ENCODE assay signal across 10 cellular contexts in genomic region chr10:78774999-78775711, GRCh38.
DNase-seq lines count a peak whose midpoint lies in the region; ATAC-seq and TF ChIP-seq lines count a peak whose summit lies in the region.
"Had no signal": no experiment of that assay in that cellular context is flagged by ENCODE, and none has a peak within 500 bp of the region (broad histone marks: within the 10 kb centered on the region; RNA-seq: fewer than 3 reads in every experiment).

No MANE protein-coding gene starts in this region.

- TF ChIP-seq CTCF in smooth muscle cell (IDR thresholded peaks at IDR 0.05; ENCODE audit: borderline replicate concordance, insufficient read depth, poor library complexity, severe bottlenecking) (no peak), GM10266 (IDR thresholded peaks at IDR 0.05; ENCODE audit: control insufficient read depth, insufficient read depth, low read depth, missing control alignments) (no peak)

- H3K27ac ChIP-seq in SJSA1: peak overlapping the region; percentile 86
- peak overlapping the region; percentile 26 for H3K27ac ChIP-seq in smooth muscle cell (ENCODE audit: low read depth)

- peak overlapping the region; percentile 36 for H3K4me2 ChIP-seq in smooth muscle cell

- H3K27me3 ChIP-seq in SJSA1 (replicated peaks): no peaks in the 10 kb centered on the region
- H3K27me3 ChIP-seq in smooth muscle cell (ENCODE audit: low read depth): no peaks in the 10 kb centered on the region

- ATAC-seq in HG02938 (IDR thresholded peaks at IDR 0.05; ENCODE audit: unreplicated experiment): no peak
- no peak for ATAC-seq in GM21367 (IDR thresholded peaks at IDR 0.05; ENCODE audit: unreplicated experiment)

- H3F3A ChIP-seq in smooth muscle cell (ENCODE audit: low read depth): peaks cover 14% of the 10 kb centered on the region

- H3K4me1 ChIP-seq in SJSA1 (replicated peaks) (peaks cover 57% of the 10 kb centered on the region), smooth muscle cell (ENCODE audit: low read depth) (peaks cover 16% of the 10 kb centered on the region)

- TF ChIP-seq EP300 in Ishikawa (IDR thresholded peaks at IDR 0.05; ENCODE audit: borderline replicate concordance): peak; percentile 90

- no peaks in the 10 kb centered on the region for H4K20me1 ChIP-seq in smooth muscle cell (ENCODE audit: low read depth)

- no peak overlapping the region for H2AFZ ChIP-seq in smooth muscle cell (ENCODE audit: low read depth)

- H3K79me2 ChIP-seq in smooth muscle cell (ENCODE audit: low read depth): no peaks in the 10 kb centered on the region

- WGBS in smooth muscle cell (ENCODE audit: low lambda C conversion rate): 37% methylated on average over 14 of the region's 14 CpGs

- H3K9me3 ChIP-seq in SJSA1 (replicated peaks): no peaks in the 10 kb centered on the region
- no peaks in the 10 kb centered on the region for H3K9me3 ChIP-seq in smooth muscle cell (replicated peaks; ENCODE audit: low read depth)

- no peak overlapping the region for H3K9ac ChIP-seq in smooth muscle cell (ENCODE audit: low read depth)

- peak; percentile 98 to 99 for DNase-seq in SJSA1 (ENCODE audit: low read depth in 1 of 2, low spot score in 2 of 2)
- peak; percentile 81 for DNase-seq in left kidney (ENCODE audit: low read depth, low spot score)
- no peak for DNase-seq in smooth muscle cell (lab: John Stamatoyannopoulos, UW; ENCODE audit: unreplicated experiment)
- no peak for DNase-seq in stimulated activated CD4-positive, alpha-beta T cell treated with anti-CD3 and anti-CD28 coated beads, Interleukin-15, amount 100 ng/mL, for 24 hours
- no peak for DNase-seq in GM10266 (ENCODE audit: extremely low spot score)
- DNase-seq: GDM1, NCI-H2081 treated with DMSO at 0.1 percent for 48 hours had no signal

- H3K36me3 ChIP-seq in SJSA1 (no peaks in the 10 kb centered on the region), smooth muscle cell (ENCODE audit: low read depth) (no peaks in the 10 kb centered on the region)

- no peak overlapping the region for H3K4me3 ChIP-seq in SJSA1
- no peak overlapping the region for H3K4me3 ChIP-seq in smooth muscle cell

- TF ChIP-seq RAD21 in Ishikawa (IDR thresholded peaks at IDR 0.05; ENCODE audit: low read depth): peak; percentile 14; the same call in 1 of the 2 replicates

TF ChIP-seq in Ishikawa, 13 proteins besides CTCF, POLR2A, EP300 and RAD21:
- TF ChIP-seq TEAD4 (IDR thresholded peaks at IDR 0.05): peak; percentile 70
- no peak for TF ChIP-seq CREB1 (IDR thresholded peaks at IDR 0.05; ENCODE audit: low read depth)
- TF ChIP-seq TCF12 (IDR thresholded peaks at IDR 0.05; ENCODE audit: low read depth): peak; percentile 94
- 0 out of 2 replicates have a peak, but pooled peaks have one; percentile 8 for TF ChIP-seq EGR1 (IDR thresholded peaks at IDR 0.05)
- peak; percentile 76 for TF ChIP-seq NFIC (IDR thresholded peaks at IDR 0.05)
- TF ChIP-seq CEBPB (IDR thresholded peaks at IDR 0.05): no peak
- TF ChIP-seq, protein P1, sequence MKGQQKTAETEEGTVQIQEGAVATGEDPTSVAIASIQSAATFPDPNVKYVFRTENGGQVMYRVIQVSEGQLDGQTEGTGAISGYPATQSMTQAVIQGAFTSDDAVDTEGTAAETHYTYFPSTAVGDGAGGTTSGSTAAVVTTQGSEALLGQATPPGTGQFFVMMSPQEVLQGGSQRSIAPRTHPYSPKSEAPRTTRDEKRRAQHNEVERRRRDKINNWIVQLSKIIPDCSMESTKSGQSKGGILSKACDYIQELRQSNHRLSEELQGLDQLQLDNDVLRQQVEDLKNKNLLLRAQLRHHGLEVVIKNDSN (IDR thresholded peaks at IDR 0.05): no peak
- TF ChIP-seq TAF1 (IDR thresholded peaks at IDR 0.05; ENCODE audit: low read depth): no peak
- TF ChIP-seq, protein P2, sequence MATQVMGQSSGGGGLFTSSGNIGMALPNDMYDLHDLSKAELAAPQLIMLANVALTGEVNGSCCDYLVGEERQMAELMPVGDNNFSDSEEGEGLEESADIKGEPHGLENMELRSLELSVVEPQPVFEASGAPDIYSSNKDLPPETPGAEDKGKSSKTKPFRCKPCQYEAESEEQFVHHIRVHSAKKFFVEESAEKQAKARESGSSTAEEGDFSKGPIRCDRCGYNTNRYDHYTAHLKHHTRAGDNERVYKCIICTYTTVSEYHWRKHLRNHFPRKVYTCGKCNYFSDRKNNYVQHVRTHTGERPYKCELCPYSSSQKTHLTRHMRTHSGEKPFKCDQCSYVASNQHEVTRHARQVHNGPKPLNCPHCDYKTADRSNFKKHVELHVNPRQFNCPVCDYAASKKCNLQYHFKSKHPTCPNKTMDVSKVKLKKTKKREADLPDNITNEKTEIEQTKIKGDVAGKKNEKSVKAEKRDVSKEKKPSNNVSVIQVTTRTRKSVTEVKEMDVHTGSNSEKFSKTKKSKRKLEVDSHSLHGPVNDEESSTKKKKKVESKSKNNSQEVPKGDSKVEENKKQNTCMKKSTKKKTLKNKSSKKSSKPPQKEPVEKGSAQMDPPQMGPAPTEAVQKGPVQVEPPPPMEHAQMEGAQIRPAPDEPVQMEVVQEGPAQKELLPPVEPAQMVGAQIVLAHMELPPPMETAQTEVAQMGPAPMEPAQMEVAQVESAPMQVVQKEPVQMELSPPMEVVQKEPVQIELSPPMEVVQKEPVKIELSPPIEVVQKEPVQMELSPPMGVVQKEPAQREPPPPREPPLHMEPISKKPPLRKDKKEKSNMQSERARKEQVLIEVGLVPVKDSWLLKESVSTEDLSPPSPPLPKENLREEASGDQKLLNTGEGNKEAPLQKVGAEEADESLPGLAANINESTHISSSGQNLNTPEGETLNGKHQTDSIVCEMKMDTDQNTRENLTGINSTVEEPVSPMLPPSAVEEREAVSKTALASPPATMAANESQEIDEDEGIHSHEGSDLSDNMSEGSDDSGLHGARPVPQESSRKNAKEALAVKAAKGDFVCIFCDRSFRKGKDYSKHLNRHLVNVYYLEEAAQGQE (IDR thresholded peaks at IDR 0.05; ENCODE audit: low read depth): no peak
- TF ChIP-seq ZBTB7A (IDR thresholded peaks at IDR 0.05; ENCODE audit: low read depth): no peak
- TF ChIP-seq YY1 (IDR thresholded peaks at IDR 0.05; ENCODE audit: low read depth): no peak
- TF ChIP-seq FOXM1 (IDR thresholded peaks at IDR 0.05; ENCODE audit: borderline replicate concordance, low read depth): peak; percentile 55
- TF ChIP-seq, protein P3, sequence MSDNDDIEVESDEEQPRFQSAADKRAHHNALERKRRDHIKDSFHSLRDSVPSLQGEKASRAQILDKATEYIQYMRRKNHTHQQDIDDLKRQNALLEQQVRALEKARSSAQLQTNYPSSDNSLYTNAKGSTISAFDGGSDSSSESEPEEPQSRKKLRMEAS (IDR thresholded peaks at IDR 0.05): peak; percentile 72; the same call in 1 of the 2 replicates
TF ChIP-seq in Ishikawa: peak in this region for 6.

Comparison
In these comparisons a context has a peak if more than half of its experiments do, and no peak if none do; other contexts are left out.
1. DNase-seq: peak in SJSA1 (2 of 2) and left kidney (single experiment); none in smooth muscle cell (single experiment), stimulated activated CD4-positive, alpha-beta T cell treated with anti-CD3 and anti-CD28 coated beads, Interleukin-15, amount 100 ng/mL, for 24 hours (single experiment) and GM10266 (single experiment).